Comparison of ENCODE assay signal across 10 cellular contexts in genomic region chr14:22131749-22132476, GRCh38.
DNase-seq lines count a peak whose midpoint lies in the region; ATAC-seq and TF ChIP-seq lines count a peak whose summit lies in the region.
"Had no signal": no experiment of that assay in that cellular context is flagged by ENCODE, and none has a peak within 500 bp of the region (broad histone marks: within the 10 kb centered on the region; RNA-seq: fewer than 3 reads in every experiment).

No MANE protein-coding gene starts in this region.

- TF ChIP-seq CTCF in AG10803 (conservative IDR thresholded peaks at IDR 0.05; ENCODE audit: low read length) (peak; percentile 34), GM12873 (IDR thresholded peaks at IDR 0.05; ENCODE audit: insufficient read depth, low read depth, low read length, missing control alignments) (peak; percentile 70), foreskin keratinocyte (conservative IDR thresholded peaks at IDR 0.05) (peak; percentile 68), lower leg skin (IDR thresholded peaks at IDR 0.05) (no peak)

- H3K4me1 Mint-ChIP-seq in activated T-helper 2 cell treated with anti-CD3 and anti-CD28 coated beads, Interferon-gamma antibody, Interleukin-2, Interleukin-4, amounts not matched to agents 10 μg/mL and 5 μg/mL and 100 μg/mL, durations not matched to agents 14 hours and 24 hours and 36 hours (ENCODE audit: low read depth): peaks cover 10% of the 10 kb centered on the region
- H3K4me1 Mint-ChIP-seq: activated naive CD4-positive, alpha-beta T cell treated with anti-CD3 and anti-CD28 coated beads, Interleukin-2, amount 50 U/mL, for 24 hours had no signal

- ATAC-seq in foreskin keratinocyte (peak; percentile 38), right cardiac atrium (no peak)

- peaks cover 2% of the 10 kb centered on the region for H3K27me3 Mint-ChIP-seq in activated T-helper 2 cell treated with anti-CD3 and anti-CD28 coated beads, Interferon-gamma antibody, Interleukin-2, Interleukin-4, amounts not matched to agents 10 μg/mL and 5 μg/mL and 100 μg/mL, durations not matched to agents 14 hours and 24 hours and 36 hours (ENCODE audit: low read depth)
- H3K27me3 Mint-ChIP-seq: activated naive CD4-positive, alpha-beta T cell treated with anti-CD3 and anti-CD28 coated beads, Interleukin-2, amount 50 U/mL, for 24 hours had no signal

- TF ChIP-seq POLR2A in lower leg skin (IDR thresholded peaks at IDR 0.05): no peak

- no peak overlapping the region for H3K27ac Mint-ChIP-seq in activated T-helper 2 cell treated with anti-CD3 and anti-CD28 coated beads, Interferon-gamma antibody, Interleukin-2, Interleukin-4, amounts not matched to agents 10 μg/mL and 5 μg/mL and 100 μg/mL, durations not matched to agents 14 hours and 24 hours and 36 hours
- H3K27ac Mint-ChIP-seq: activated naive CD4-positive, alpha-beta T cell treated with anti-CD3 and anti-CD28 coated beads, Interleukin-2, amount 50 U/mL, for 24 hours had no signal

- H3K27me3 ChIP-seq in foreskin keratinocyte: no peaks in the 10 kb centered on the region
- H3K27me3 ChIP-seq in right cardiac atrium (ENCODE audit: control insufficient read depth, insufficient read depth): no peaks in the 10 kb centered on the region

- H3K4me1 ChIP-seq in foreskin keratinocyte: no peaks in the 10 kb centered on the region
- no peaks in the 10 kb centered on the region for H3K4me1 ChIP-seq in right cardiac atrium (ENCODE audit: control insufficient read depth, insufficient read depth, low read length)

- WGBS in right cardiac atrium: 73% methylated on average over 4 of the region's 4 CpGs
- 77 to 78% methylated on average over 4 of the region's 4 CpGs for WGBS in lower leg skin, 2 donors

- no peak overlapping the region for H3K4me3 Mint-ChIP-seq in activated T-helper 2 cell treated with anti-CD3 and anti-CD28 coated beads, Interferon-gamma antibody, Interleukin-2, Interleukin-4, amounts not matched to agents 10 μg/mL and 5 μg/mL and 100 μg/mL, durations not matched to agents 14 hours and 24 hours and 36 hours (ENCODE audit: low read depth)
- H3K4me3 Mint-ChIP-seq: activated naive CD4-positive, alpha-beta T cell treated with anti-CD3 and anti-CD28 coated beads, Interleukin-2, amount 50 U/mL, for 24 hours had no signal

- H3K4me3 ChIP-seq in AG10803 (ENCODE audit: low read length) (no peak overlapping the region), right cardiac atrium (ENCODE audit: low read length) (no peak overlapping the region), lower leg skin (ENCODE audit: low read depth, poor library complexity, severe bottlenecking) (no peak overlapping the region)

- intact Hi-C loops in activated T-helper 2 cell treated with anti-CD3 and anti-CD28 coated beads, Interferon-gamma antibody, Interleukin-2, Interleukin-4, amounts not matched to agents 10 μg/mL and 5 μg/mL and 100 μg/mL, durations not matched to agents 14 hours and 24 hours and 36 hours (cut with micrococcal nuclease): no loop called here
- intact Hi-C loops in right cardiac atrium (cut with DNase I) (no loop called here), lower leg skin (cut with DNase I; ENCODE audit: low total_unique reads) (no loop called here)

- no peak for DNase-seq in AG10803 (ENCODE audit: low read depth)
- DNase-seq in T-helper 9 cell: peak; percentile 11
- no peak for DNase-seq in foreskin keratinocyte
- DNase-seq in cerebellum (ENCODE audit: low spot score): no peak
- DNase-seq in activated T-helper 2 cell treated with anti-CD3 and anti-CD28 coated beads, Interferon-gamma antibody, Interleukin-2, Interleukin-4, amounts not matched to agents 10 μg/mL and 5 μg/mL and 100 μg/mL, durations not matched to agents 14 hours and 24 hours and 36 hours (ENCODE audit: low spot score): no peak
- DNase-seq in right cardiac atrium: no peak
- no peak for DNase-seq in lower leg skin (ENCODE audit: low spot score in 2 of 2)
- DNase-seq: NCI-H146 had no signal

- no peaks in the 10 kb centered on the region for H3K9me3 Mint-ChIP-seq in activated T-helper 2 cell treated with anti-CD3 and anti-CD28 coated beads, Interferon-gamma antibody, Interleukin-2, Interleukin-4, amounts not matched to agents 10 μg/mL and 5 μg/mL and 100 μg/mL, durations not matched to agents 14 hours and 24 hours and 36 hours
- H3K9me3 Mint-ChIP-seq: activated naive CD4-positive, alpha-beta T cell treated with anti-CD3 and anti-CD28 coated beads, Interleukin-2, amount 50 U/mL, for 24 hours had no signal

- H3K36me3 Mint-ChIP-seq in activated T-helper 2 cell treated with anti-CD3 and anti-CD28 coated beads, Interferon-gamma antibody, Interleukin-2, Interleukin-4, amounts not matched to agents 10 μg/mL and 5 μg/mL and 100 μg/mL, durations not matched to agents 14 hours and 24 hours and 36 hours (ENCODE audit: low read depth): peaks cover 5% of the 10 kb centered on the region
- H3K36me3 Mint-ChIP-seq: activated naive CD4-positive, alpha-beta T cell treated with anti-CD3 and anti-CD28 coated beads, Interleukin-2, amount 50 U/mL, for 24 hours had no signal

- H3K27ac ChIP-seq in foreskin keratinocyte: no peak overlapping the region
- H3K27ac ChIP-seq in right cardiac atrium (ENCODE audit: low read length): no peak overlapping the region

- no peaks in the 10 kb centered on the region for H3K9me3 ChIP-seq in right cardiac atrium (ENCODE audit: control insufficient read depth, low read length)

Comparison
In these comparisons a context has a peak if more than half of its experiments do, and no peak if none do; other contexts are left out.
1. CTCF ChIP-seq: peak in AG10803 (single experiment), GM12873 (single experiment) and foreskin keratinocyte (single experiment); none in lower leg skin (0 of 3).